Comparison of ENCODE assay signal across 3 cellular contexts in genomic region chr9:74348777-74349176, GRCh38.
"Had no signal": no experiment of that assay in that cellular context is flagged by ENCODE, and none has a peak within 500 bp of the region (broad histone marks: within the 10 kb centered on the region; RNA-seq: fewer than 3 reads in every experiment).

No MANE protein-coding gene starts in this region.

- H3K4me3 ChIP-seq: GM12878 had no signal

- ATAC-seq: GM12878 had no signal

- DNase-seq: GDM1, GF-D8 had no signal
